ENCODE assay signal across 8 cellular contexts in genomic region chr18:38611036-38611964, GRCh38.
A peak's percentile ranks its signal among the peaks of the same experiment; 100 is the strongest.
DNase-seq lines count a peak whose midpoint lies in the region; ATAC-seq and TF ChIP-seq lines count a peak whose summit lies in the region.

No MANE protein-coding gene starts in this region.

- H3K27ac Mint-ChIP-seq in activated CD8-positive, alpha-beta T cell treated with anti-CD3 and anti-CD28 coated beads for 36 hours: peak overlapping the region; percentile 58
- no peak overlapping the region for H3K27ac Mint-ChIP-seq in activated CD8-positive, alpha-beta T cell treated with anti-CD3 and anti-CD28 coated beads, Interleukin-2, amount 10 ng/mL, durations not matched to agents 7 days and 5 days

- H3K27me3 Mint-ChIP-seq in activated CD8-positive, alpha-beta T cell treated with anti-CD3 and anti-CD28 coated beads for 36 hours: no peaks in the 10 kb centered on the region
- H3K27me3 Mint-ChIP-seq in activated CD8-positive, alpha-beta T cell treated with anti-CD3 and anti-CD28 coated beads, Interleukin-2, amount 10 ng/mL, durations not matched to agents 7 days and 5 days (ENCODE audit: low read depth): no peaks in the 10 kb centered on the region

- no peaks in the 10 kb centered on the region for H3K27me3 ChIP-seq in left lung

- no peak overlapping the region for H3K4me3 Mint-ChIP-seq in activated CD8-positive, alpha-beta T cell treated with anti-CD3 and anti-CD28 coated beads for 36 hours
- no peak overlapping the region for H3K4me3 Mint-ChIP-seq in activated CD8-positive, alpha-beta T cell treated with anti-CD3 and anti-CD28 coated beads, Interleukin-2, amount 10 ng/mL, durations not matched to agents 7 days and 5 days

- intact Hi-C loops in activated CD8-positive, alpha-beta T cell treated with anti-CD3 and anti-CD28 coated beads for 36 hours (cut with micrococcal nuclease): no loop called here
- intact Hi-C loops in left lung (cut with DNase I): no loop called here

- TF ChIP-seq CTCF in activated CD8-positive, alpha-beta T cell treated with anti-CD3 and anti-CD28 coated beads for 36 hours (IDR thresholded peaks at IDR 0.05): no peak
- no peak for TF ChIP-seq CTCF in left lung (IDR thresholded peaks at IDR 0.05)

- H3K36me3 ChIP-seq in left lung: no peaks in the 10 kb centered on the region

- POLR2A ChIA-PET in activated CD8-positive, alpha-beta T cell treated with anti-CD3 and anti-CD28 coated beads for 36 hours (lab: Charles Lee): interaction anchor here (0.5 kb wide), 1 partner anchor 1389 kb away, joined by 5 read pairs; no protein-coding TSS in a partner anchor
- POLR2A ChIA-PET in activated CD8-positive, alpha-beta T cell treated with anti-CD3 and anti-CD28 coated beads, Interleukin-2, amount 10 ng/mL, durations not matched to agents 7 days and 5 days (lab: Charles Lee): no interaction called here

- peak; percentile 35 for DNase-seq in activated CD8-positive, alpha-beta T cell treated with anti-CD3 and anti-CD28 coated beads for 36 hours
- no peak for DNase-seq in activated CD8-positive, alpha-beta T cell treated with anti-CD3 and anti-CD28 coated beads, Interleukin-2, amount 10 ng/mL, durations not matched to agents 7 days and 5 days
- peak; percentile 47 for DNase-seq in stimulated activated CD4-positive, alpha-beta T cell treated with anti-CD3 and anti-CD28 coated beads, Interleukin-1b, Interleukin-23, amount 100 ng/mL, for 48 hours
- DNase-seq in D341Med (ENCODE audit: low spot score): no peak
- DNase-seq in left lung: no peak
- no peak for DNase-seq in DMS79 treated with DMSO at 0.1 percent for 48 hours (lab: John Stamatoyannopoulos, UW)

- CTCF ChIA-PET in activated CD8-positive, alpha-beta T cell treated with anti-CD3 and anti-CD28 coated beads for 36 hours (lab: Charles Lee): no interaction called here
- CTCF ChIA-PET in activated CD8-positive, alpha-beta T cell treated with anti-CD3 and anti-CD28 coated beads, Interleukin-2, amount 10 ng/mL, durations not matched to agents 7 days and 5 days (lab: Charles Lee): no interaction called here

- H3K36me3 Mint-ChIP-seq in activated CD8-positive, alpha-beta T cell treated with anti-CD3 and anti-CD28 coated beads for 36 hours (ENCODE audit: low read depth): no peaks in the 10 kb centered on the region
- no peaks in the 10 kb centered on the region for H3K36me3 Mint-ChIP-seq in activated CD8-positive, alpha-beta T cell treated with anti-CD3 and anti-CD28 coated beads, Interleukin-2, amount 10 ng/mL, durations not matched to agents 7 days and 5 days (ENCODE audit: low read depth)

- ATAC-seq in activated CD8-positive, alpha-beta T cell treated with anti-CD3 and anti-CD28 coated beads for 36 hours: peak; percentile 85
- no peak for ATAC-seq in activated CD8-positive, alpha-beta T cell treated with anti-CD3 and anti-CD28 coated beads, Interleukin-2, amount 10 ng/mL, durations not matched to agents 7 days and 5 days
- ATAC-seq in GM21723 (IDR thresholded peaks at IDR 0.05; ENCODE audit: unreplicated experiment): peak; percentile 91
- peak; percentile 78 for ATAC-seq in HG03469 (IDR thresholded peaks at IDR 0.05; ENCODE audit: unreplicated experiment)
- ATAC-seq in left lung: no peak

- H3K9me3 ChIP-seq in left lung: no peaks in the 10 kb centered on the region

- no peak overlapping the region for H3K27ac ChIP-seq in left lung

- H3K4me1 ChIP-seq in left lung: no peaks in the 10 kb centered on the region

- H3K4me1 Mint-ChIP-seq in activated CD8-positive, alpha-beta T cell treated with anti-CD3 and anti-CD28 coated beads for 36 hours (ENCODE audit: low read depth): peaks cover 16% of the 10 kb centered on the region
- no peaks in the 10 kb centered on the region for H3K4me1 Mint-ChIP-seq in activated CD8-positive, alpha-beta T cell treated with anti-CD3 and anti-CD28 coated beads, Interleukin-2, amount 10 ng/mL, durations not matched to agents 7 days and 5 days (ENCODE audit: low read depth)

- no peaks in the 10 kb centered on the region for H3K9me3 Mint-ChIP-seq in activated CD8-positive, alpha-beta T cell treated with anti-CD3 and anti-CD28 coated beads for 36 hours
- no peaks in the 10 kb centered on the region for H3K9me3 Mint-ChIP-seq in activated CD8-positive, alpha-beta T cell treated with anti-CD3 and anti-CD28 coated beads, Interleukin-2, amount 10 ng/mL, durations not matched to agents 7 days and 5 days (ENCODE audit: insufficient read depth)

- no peak overlapping the region for H3K4me3 ChIP-seq in left lung

Comparison
In these comparisons a context has a peak if more than half of its experiments do, and no peak if none do; other contexts are left out.
1. ATAC-seq: peak in activated CD8-positive, alpha-beta T cell treated with anti-CD3 and anti-CD28 coated beads for 36 hours (single experiment), GM21723 (single experiment) and HG03469 (single experiment); none in activated CD8-positive, alpha-beta T cell treated with anti-CD3 and anti-CD28 coated beads, Interleukin-2, amount 10 ng/mL, durations not matched to agents 7 days and 5 days (single experiment) and left lung (single experiment).
2. DNase-seq: peak in activated CD8-positive, alpha-beta T cell treated with anti-CD3 and anti-CD28 coated beads for 36 hours (single experiment) and stimulated activated CD4-positive, alpha-beta T cell treated with anti-CD3 and anti-CD28 coated beads, Interleukin-1b, Interleukin-23, amount 100 ng/mL, for 48 hours (single experiment); none in activated CD8-positive, alpha-beta T cell treated with anti-CD3 and anti-CD28 coated beads, Interleukin-2, amount 10 ng/mL, durations not matched to agents 7 days and 5 days (single experiment), D341Med (single experiment), left lung (0 of 2) and DMS79 treated with DMSO at 0.1 percent for 48 hours (single experiment).